8 cellular contexts compared by ENCODE assay signal in the genomic region with DNA sequence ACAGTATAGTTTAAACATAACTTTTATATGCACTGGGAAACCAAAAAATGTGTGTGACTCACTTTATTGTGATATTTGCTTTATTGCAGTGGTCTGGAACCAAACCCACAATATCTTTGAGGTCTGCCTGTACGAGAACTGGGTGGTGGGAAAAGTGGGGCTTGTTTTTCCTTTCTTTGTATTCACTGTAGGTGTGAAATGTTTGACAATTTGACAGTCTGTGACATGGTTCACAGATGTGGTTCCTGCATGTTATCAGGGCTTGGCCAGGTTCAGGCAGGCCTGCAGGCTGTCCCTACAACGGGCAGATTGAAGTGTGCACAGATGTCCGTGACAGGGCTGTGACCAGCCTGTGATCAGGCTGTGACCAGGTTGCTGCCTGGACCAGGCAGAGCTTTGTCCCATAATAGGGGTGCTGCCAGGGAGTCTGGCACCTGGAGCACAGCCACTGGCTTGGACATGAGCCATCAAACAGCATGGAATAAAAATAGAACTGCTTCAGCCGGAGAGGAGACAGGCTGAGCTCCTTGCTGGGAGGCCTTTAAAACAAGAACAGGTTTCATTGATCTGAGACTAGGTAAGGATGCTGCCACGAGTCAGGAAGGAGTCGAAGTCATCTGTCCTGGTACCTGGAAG.
DNase-seq lines count a peak whose midpoint lies in the region; ATAC-seq and TF ChIP-seq lines count a peak whose summit lies in the region.

No MANE protein-coding gene starts in this region.

- intact Hi-C loops in right cardiac atrium (cut with DNase I) (no loop called here), transverse colon (cut with DNase I; ENCODE audit: low total_unique reads) (no loop called here)

- H3K9me3 Mint-ChIP-seq in activated T-cell treated with anti-CD3 and anti-CD28 coated beads, Interleukin-2, amount 50 U/mL, for 4 hours, result no peaks in the 10 kb centered on the region
- H3K9me3 Mint-ChIP-seq in endothelial cell (ENCODE audit: unreplicated experiment), result no peaks in the 10 kb centered on the region

- H3K27me3 ChIP-seq in right cardiac atrium (ENCODE audit: control insufficient read depth, insufficient read depth) (no peaks in the 10 kb centered on the region), transverse colon (no peaks in the 10 kb centered on the region)

- H3K27me3 Mint-ChIP-seq in activated T-cell treated with anti-CD3 and anti-CD28 coated beads, Interleukin-2, amount 50 U/mL, for 4 hours (ENCODE audit: low read depth), result no peaks in the 10 kb centered on the region
- peaks cover 3% of the 10 kb centered on the region for H3K27me3 Mint-ChIP-seq in endothelial cell (ENCODE audit: unreplicated experiment)

- H3K4me1 Mint-ChIP-seq in activated T-cell treated with anti-CD3 and anti-CD28 coated beads, Interleukin-2, amount 50 U/mL, for 4 hours (ENCODE audit: low read depth), result peaks cover 60% of the 10 kb centered on the region
- H3K4me1 Mint-ChIP-seq in endothelial cell (ENCODE audit: unreplicated experiment), result peaks cover 10% of the 10 kb centered on the region

- TF ChIP-seq CTCF in transverse colon (IDR thresholded peaks at IDR 0.05) (no peak), endothelial cell (IDR thresholded peaks at IDR 0.05; ENCODE audit: unreplicated experiment) (no peak)

- 48% methylated on average over 6 of the region's 6 CpGs for WGBS in right cardiac atrium
- WGBS in transverse colon (ENCODE audit: low coverage in 1 of 2), 2 donors, result 11 to 26% methylated on average over 2 to 6 of the region's 6 CpGs

- H3K36me3 Mint-ChIP-seq in activated T-cell treated with anti-CD3 and anti-CD28 coated beads, Interleukin-2, amount 50 U/mL, for 4 hours (ENCODE audit: insufficient read depth), result peaks cover 2% of the 10 kb centered on the region
- no peaks in the 10 kb centered on the region for H3K36me3 Mint-ChIP-seq in endothelial cell (ENCODE audit: low read depth, unreplicated experiment)

- H3K4me3 ChIP-seq in right cardiac atrium (ENCODE audit: low read length) (no peak overlapping the region), transverse colon (no peak overlapping the region)

- peak overlapping the region; percentile 95 for H3K27ac ChIP-seq in right cardiac atrium (ENCODE audit: low read length)
- peak overlapping the region; percentile 37 to 62 (median 50) for H3K27ac ChIP-seq in transverse colon

- peak overlapping the region; percentile 60 for H3K4me3 Mint-ChIP-seq in activated T-cell treated with anti-CD3 and anti-CD28 coated beads, Interleukin-2, amount 50 U/mL, for 4 hours
- H3K4me3 Mint-ChIP-seq in endothelial cell (ENCODE audit: unreplicated experiment), result no peak overlapping the region

- H3K4me1 ChIP-seq in right cardiac atrium (ENCODE audit: control insufficient read depth, insufficient read depth, low read length) (peaks cover 2% of the 10 kb centered on the region), transverse colon (peaks cover 3 to 17% (median 12%) of the 10 kb centered on the region in 4 donors)

- H3K9me3 ChIP-seq in right cardiac atrium (ENCODE audit: control insufficient read depth, low read length) (no peaks in the 10 kb centered on the region), transverse colon (no peaks in the 10 kb centered on the region)

- peak; percentile 23 for TF ChIP-seq POLR2A in transverse colon (IDR thresholded peaks at IDR 0.05)

- H3K36me3 ChIP-seq in transverse colon, result no peaks in the 10 kb centered on the region

- peak; percentile 41 to 42 for ATAC-seq in activated T-cell treated with anti-CD3 and anti-CD28 coated beads, Interleukin-2, amount 50 U/mL, for 4 hours
- peak; percentile 61 to 74 for ATAC-seq in right cardiac atrium

- DNase-seq in A172 (ENCODE audit: low spot score) (peak; percentile 34), LHCN-M2 (ENCODE audit: low read depth) (peak; percentile 10), right cardiac atrium (peak in 2 of 3 donors; percentile 86), transverse colon (no peak), endothelial cell (ENCODE audit: low spot score) (no peak), SK-N-DZ (ENCODE audit: low spot score) (no peak), NCI-H187 (lab: John Stamatoyannopoulos, UW) (no peak)
- DNase-seq in activated T-cell treated with anti-CD3 and anti-CD28 coated beads, Interleukin-2, amount 50 U/mL, for 4 hours, result no peak

- in situ Hi-C loops in transverse colon (cut with MboI; ENCODE audit: low pct_ligation_motif_present in 1 of 4, low pct_unique_long_range_greater_than_20kb in 1 of 4, low sequenced_read_pairs in 3 of 4), result no loop called here

- H3K27ac Mint-ChIP-seq in endothelial cell (ENCODE audit: unreplicated experiment), result no peak overlapping the region

- no peak for TF ChIP-seq EP300 in transverse colon (IDR thresholded peaks at IDR 0.05; ENCODE audit: low read depth)

Comparison
In these comparisons a context has a peak if more than half of its experiments do, and no peak if none do; other contexts are left out.
1. DNase-seq: peak in A172 (single experiment), LHCN-M2 (single experiment) and right cardiac atrium (2 of 3); none in activated T-cell treated with anti-CD3 and anti-CD28 coated beads, Interleukin-2, amount 50 U/mL, for 4 hours (single experiment), transverse colon (single experiment), endothelial cell (single experiment), SK-N-DZ (single experiment) and NCI-H187 (0 of 2).